ENCODE assay signal across 1 cellular context in genomic region chr4:76738081-76738931, GRCh38.
TF ChIP-seq lines count a peak whose summit lies in the region.

No MANE protein-coding gene starts in this region.

TF ChIP-seq in SK-N-SH, 30 proteins besides CTCF, POLR2A, EP300 and RAD21 (continued from another document):
- no peak for TF ChIP-seq FOXM1 (IDR thresholded peaks at IDR 0.05; ENCODE audit: low read depth)
- no peak for TF ChIP-seq SMC3 (IDR thresholded peaks at IDR 0.05; ENCODE audit: low read depth, low read length)
- TF ChIP-seq MXI1 (IDR thresholded peaks at IDR 0.05; ENCODE audit: low read depth, low read length), result no peak
- no peak for TF ChIP-seq EZH2phosphoT487 (IDR thresholded peaks at IDR 0.05; ENCODE audit: borderline replicate concordance, low read depth)
- no peak for TF ChIP-seq IRF3 (IDR thresholded peaks at IDR 0.05; ENCODE audit: low read depth, low read length)
- no peak for TF ChIP-seq GABPA (IDR thresholded peaks at IDR 0.05; ENCODE audit: low read depth)
- TF ChIP-seq CHD2 (IDR thresholded peaks at IDR 0.05; ENCODE audit: low read length, partially characterized antibody), result no peak
- TF ChIP-seq MEF2A (IDR thresholded peaks at IDR 0.05; ENCODE audit: borderline replicate concordance, low read depth), result no peak
- TF ChIP-seq REST (IDR thresholded peaks at IDR 0.05; ENCODE audit: low read depth, low read length), result no peak
- TF ChIP-seq FOXJ3 (CRISPR knock-in tag; IDR thresholded peaks at IDR 0.05), result no peak
- TF ChIP-seq YY1 (IDR thresholded peaks at IDR 0.05; ENCODE audit: low read depth), result no peak
- TF ChIP-seq GATA2 (CRISPR knock-in tag; IDR thresholded peaks at IDR 0.05), result no peak
